Comparison of ENCODE assay signal across 8 cellular contexts in genomic region chr16:1002399-1003161, GRCh38. TPM values are rescaled to one million over a fixed set of nuclear protein-coding genes. Genes with fewer than 3 reads are reported as not detected.
DNase-seq lines count a peak whose midpoint lies in the region; ATAC-seq lines count a peak whose summit lies in the region.

No MANE protein-coding gene starts in this region.

- CTCF ChIA-PET in activated CD4-positive, alpha-beta T cell treated with anti-CD3 and anti-CD28 coated beads for 36 hours (lab: Charles Lee): interaction anchor here (0.6 to 2.0 kb wide), 2 partner anchors 39 to 70 kb away, joined by 3 to 5 read pairs; no protein-coding TSS in a partner anchor

- H3K36me3 Mint-ChIP-seq in activated CD4-positive, alpha-beta T cell treated with anti-CD3 and anti-CD28 coated beads for 36 hours (ENCODE audit: low read depth): no peaks in the 10 kb centered on the region
- peaks cover 7% of the 10 kb centered on the region for H3K36me3 Mint-ChIP-seq in central memory CD8-positive, alpha-beta T cell (ENCODE audit: insufficient read depth)

- H3K4me1 Mint-ChIP-seq in activated CD4-positive, alpha-beta T cell treated with anti-CD3 and anti-CD28 coated beads for 36 hours: peaks cover 53% of the 10 kb centered on the region
- peaks cover 23% of the 10 kb centered on the region for H3K4me1 Mint-ChIP-seq in central memory CD8-positive, alpha-beta T cell

- peak; percentile 68 for DNase-seq in HS-5 (ENCODE audit: low read depth)
- DNase-seq in activated CD4-positive, alpha-beta T cell treated with anti-CD3 and anti-CD28 coated beads for 36 hours: peak; percentile 92
- DNase-seq in central memory CD8-positive, alpha-beta T cell (ENCODE audit: low spot score in 2 of 2): no peak
- DNase-seq in sciatic nerve (ENCODE audit: low spot score): no peak
- no peak for DNase-seq in DMS114 treated with DMSO at 0.1 percent for 48 hours (lab: John Stamatoyannopoulos, UW; ENCODE audit: unreplicated experiment)
- DNase-seq in Right ventricle myocardium inferior (ENCODE audit: missing footprints): no peak

- no peak overlapping the region for H3K27ac Mint-ChIP-seq in activated CD4-positive, alpha-beta T cell treated with anti-CD3 and anti-CD28 coated beads for 36 hours
- H3K27ac Mint-ChIP-seq in central memory CD8-positive, alpha-beta T cell (ENCODE audit: low read depth): no peak overlapping the region

- no peaks in the 10 kb centered on the region for H3K27me3 Mint-ChIP-seq in activated CD4-positive, alpha-beta T cell treated with anti-CD3 and anti-CD28 coated beads for 36 hours
- H3K27me3 Mint-ChIP-seq in central memory CD8-positive, alpha-beta T cell: no peaks in the 10 kb centered on the region

- POLR2A ChIA-PET in activated CD4-positive, alpha-beta T cell treated with anti-CD3 and anti-CD28 coated beads for 36 hours (lab: Charles Lee): no interaction called here

- peak; percentile 69 for ATAC-seq in activated CD4-positive, alpha-beta T cell treated with anti-CD3 and anti-CD28 coated beads for 36 hours
- no peak for ATAC-seq in central memory CD8-positive, alpha-beta T cell (replicated peaks; ENCODE audit: extremely low read depth, poor library complexity, severe bottlenecking)
- ATAC-seq in sciatic nerve: peak; percentile 67
- no peak for ATAC-seq in GM21717 (IDR thresholded peaks at IDR 0.05; ENCODE audit: unreplicated experiment)
- no peak for ATAC-seq in HG03565 (IDR thresholded peaks at IDR 0.05; ENCODE audit: unreplicated experiment)
- no peak for ATAC-seq in Right ventricle myocardium inferior

- no peaks in the 10 kb centered on the region for H3K9me3 Mint-ChIP-seq in activated CD4-positive, alpha-beta T cell treated with anti-CD3 and anti-CD28 coated beads for 36 hours (ENCODE audit: low read depth)
- no peaks in the 10 kb centered on the region for H3K9me3 Mint-ChIP-seq in central memory CD8-positive, alpha-beta T cell

- peak overlapping the region; percentile 26 for H3K4me3 Mint-ChIP-seq in activated CD4-positive, alpha-beta T cell treated with anti-CD3 and anti-CD28 coated beads for 36 hours
- peak overlapping the region; percentile 27 for H3K4me3 Mint-ChIP-seq in central memory CD8-positive, alpha-beta T cell

- intact Hi-C loops in activated CD4-positive, alpha-beta T cell treated with anti-CD3 and anti-CD28 coated beads for 36 hours (cut with DNase I, micrococcal nuclease): loop anchor here in 1 of 2 experiments (1.0 to 5.0 kb wide), 3 partner anchors 32 to 475 kb away; partner anchors contain the start of genes CAPN15 and LMF1
- intact Hi-C loops in sciatic nerve (cut with DNase I): no loop called here
- intact Hi-C loops in Right ventricle myocardium inferior (cut with DNase I): no loop called here

RNA-seq across cellular contexts. Expression of gene SOX8, which starts 21.0 kb away (rescaled TPM):
- 1 to 10 TPM; 1.4 to 1.6 TPM for total RNA-seq in activated CD4-positive, alpha-beta T cell treated with anti-CD3 and anti-CD28 coated beads for 36 hours
- total RNA-seq in sciatic nerve: 57.7 TPM
- total RNA-seq in Right ventricle myocardium inferior: 0.89 TPM

RNA-seq across cellular contexts. Expression of gene LMF1, which starts 31.8 kb away (rescaled TPM):
- total RNA-seq in activated CD4-positive, alpha-beta T cell treated with anti-CD3 and anti-CD28 coated beads for 36 hours: 10 to 100 TPM in 1 of 2 experiments, 1 to 10 TPM in 1; 9.5 to 12.2 TPM
- total RNA-seq in sciatic nerve (31.3 TPM), Right ventricle myocardium inferior (8.1 TPM)

Comparison
In these comparisons a context has a peak if more than half of its experiments do, and no peak if none do; other contexts are left out.
1. DNase-seq: peak in HS-5 (single experiment) and activated CD4-positive, alpha-beta T cell treated with anti-CD3 and anti-CD28 coated beads for 36 hours (single experiment); none in central memory CD8-positive, alpha-beta T cell (0 of 2), sciatic nerve (single experiment), DMS114 treated with DMSO at 0.1 percent for 48 hours (single experiment) and Right ventricle myocardium inferior (single experiment).
2. ATAC-seq: peak in activated CD4-positive, alpha-beta T cell treated with anti-CD3 and anti-CD28 coated beads for 36 hours (single experiment) and sciatic nerve (single experiment); none in central memory CD8-positive, alpha-beta T cell (single experiment), GM21717 (single experiment), HG03565 (single experiment) and Right ventricle myocardium inferior (single experiment).
3. RNA of gene SOX8, which starts 21.0 kb away (total RNA-seq): 57.7 TPM in sciatic nerve (single experiment); 1.4 to 1.6 TPM in activated CD4-positive, alpha-beta T cell treated with anti-CD3 and anti-CD28 coated beads for 36 hours and 0.89 TPM in Right ventricle myocardium inferior (single experiment); every median in the first group is over 10 times any median in the second.